In the genomic region with DNA sequence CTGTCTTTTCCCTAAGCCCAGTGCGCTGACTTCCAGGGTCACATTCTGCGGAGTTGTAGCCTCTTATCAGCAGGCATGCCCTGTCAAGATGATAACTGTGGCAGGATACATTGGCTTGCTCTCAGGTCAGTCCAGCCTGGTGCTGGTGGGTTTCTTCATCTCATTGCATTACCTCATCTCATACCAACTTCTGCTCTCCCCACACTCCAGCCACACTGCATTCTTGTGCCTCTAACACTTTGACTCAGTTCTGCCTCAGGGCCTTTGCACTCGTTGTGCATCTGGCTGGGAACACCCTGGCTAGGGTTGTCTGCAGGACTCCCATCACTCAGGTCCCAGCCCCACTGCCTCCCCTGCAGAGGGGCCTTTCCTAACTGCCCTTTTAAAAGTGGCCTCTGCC, we compare ENCODE assay signal across 15 cellular contexts.
A peak's percentile ranks its signal among the peaks of the same experiment; 100 is the strongest.
DNase-seq lines count a peak whose midpoint lies in the region; ATAC-seq and TF ChIP-seq lines count a peak whose summit lies in the region.
"Had no signal": no experiment of that assay in that cellular context is flagged by ENCODE, and none has a peak within 500 bp of the region (broad histone marks: within the 10 kb centered on the region; RNA-seq: fewer than 3 reads in every experiment).

No MANE protein-coding gene starts in this region.

- H3K4me3 Mint-ChIP-seq in natural killer cell treated with Interleukin-12 subunit alpha and Interleukin-12 subunit beta and Interleukin-15 and Interleukin-18, amount 100 ng/mL, for 72 hours, result peak overlapping the region; percentile 58
- H3K4me3 Mint-ChIP-seq in natural killer cell, result no peak overlapping the region
- no peak overlapping the region for H3K4me3 Mint-ChIP-seq in activated CD4-positive, alpha-beta memory T cell treated with anti-CD3 and anti-CD28 coated beads, Interleukin-2, amount 10 ng/mL, durations not matched to agents 7 days and 5 days

- no peak for TF ChIP-seq CTCF in natural killer cell (IDR thresholded peaks at IDR 0.05)
- no peak for TF ChIP-seq CTCF in epithelial cell of esophagus (IDR thresholded peaks at IDR 0.05; ENCODE audit: insufficient read depth, low read depth, low read length, missing control alignments)

- ATAC-seq in natural killer cell treated with Interleukin-12 subunit alpha and Interleukin-12 subunit beta and Interleukin-15 and Interleukin-18, amount 100 ng/mL, for 72 hours, result peak in 1 of 2 donors; percentile 45
- ATAC-seq in natural killer cell (no peak), HG03196 (IDR thresholded peaks at IDR 0.05; ENCODE audit: unreplicated experiment) (no peak)

- peaks cover 58 to 59% of the 10 kb centered on the region in 2 donors for H3K4me1 Mint-ChIP-seq in natural killer cell treated with Interleukin-12 subunit alpha and Interleukin-12 subunit beta and Interleukin-15 and Interleukin-18, amount 100 ng/mL, for 72 hours (ENCODE audit: low read depth in 2 of 2)
- peaks cover 29 to 36% of the 10 kb centered on the region in 2 donors for H3K4me1 Mint-ChIP-seq in natural killer cell
- peaks cover 86% of the 10 kb centered on the region for H3K4me1 Mint-ChIP-seq in activated CD4-positive, alpha-beta memory T cell treated with anti-CD3 and anti-CD28 coated beads, Interleukin-2, amount 10 ng/mL, durations not matched to agents 7 days and 5 days

- H3K4me3 ChIP-seq in epithelial cell of esophagus (ENCODE audit: low read length), result no peak overlapping the region
- H3K4me3 ChIP-seq: right lobe of liver, SJCRH30 had no signal

- peak overlapping the region; percentile 51 to 62 for H3K27ac Mint-ChIP-seq in natural killer cell treated with Interleukin-12 subunit alpha and Interleukin-12 subunit beta and Interleukin-15 and Interleukin-18, amount 100 ng/mL, for 72 hours
- H3K27ac Mint-ChIP-seq in natural killer cell, result peak overlapping the region in 1 of 2 donors; percentile 42
- H3K27ac Mint-ChIP-seq in activated CD4-positive, alpha-beta memory T cell treated with anti-CD3 and anti-CD28 coated beads, Interleukin-2, amount 10 ng/mL, durations not matched to agents 7 days and 5 days, result peak overlapping the region; percentile 60

- CTCF ChIA-PET in activated CD4-positive, alpha-beta memory T cell treated with anti-CD3 and anti-CD28 coated beads, Interleukin-2, amount 10 ng/mL, durations not matched to agents 7 days and 5 days (lab: Charles Lee), result interaction anchor here (1.3 to 1.8 kb wide), 5 partner anchors 13 to 462 kb away, joined by 3 to 11 read pairs (median 6); no protein-coding TSS in a partner anchor

- no peaks in the 10 kb centered on the region for H3K27me3 Mint-ChIP-seq in natural killer cell treated with Interleukin-12 subunit alpha and Interleukin-12 subunit beta and Interleukin-15 and Interleukin-18, amount 100 ng/mL, for 72 hours
- H3K27me3 Mint-ChIP-seq in natural killer cell (ENCODE audit: low read depth in 2 of 2), result no peaks in the 10 kb centered on the region
- H3K27me3 Mint-ChIP-seq in activated CD4-positive, alpha-beta memory T cell treated with anti-CD3 and anti-CD28 coated beads, Interleukin-2, amount 10 ng/mL, durations not matched to agents 7 days and 5 days, result no peaks in the 10 kb centered on the region

- intact Hi-C loops in natural killer cell (cut with micrococcal nuclease), result no loop called here

- no peaks in the 10 kb centered on the region for H3K9me3 Mint-ChIP-seq in natural killer cell treated with Interleukin-12 subunit alpha and Interleukin-12 subunit beta and Interleukin-15 and Interleukin-18, amount 100 ng/mL, for 72 hours
- H3K9me3 Mint-ChIP-seq in natural killer cell, result no peaks in the 10 kb centered on the region
- H3K9me3 Mint-ChIP-seq in activated CD4-positive, alpha-beta memory T cell treated with anti-CD3 and anti-CD28 coated beads, Interleukin-2, amount 10 ng/mL, durations not matched to agents 7 days and 5 days, result peaks cover 4% of the 10 kb centered on the region

- no peaks in the 10 kb centered on the region for H3K36me3 Mint-ChIP-seq in natural killer cell treated with Interleukin-12 subunit alpha and Interleukin-12 subunit beta and Interleukin-15 and Interleukin-18, amount 100 ng/mL, for 72 hours
- no peaks in the 10 kb centered on the region for H3K36me3 Mint-ChIP-seq in natural killer cell
- H3K36me3 Mint-ChIP-seq in activated CD4-positive, alpha-beta memory T cell treated with anti-CD3 and anti-CD28 coated beads, Interleukin-2, amount 10 ng/mL, durations not matched to agents 7 days and 5 days (ENCODE audit: low read depth), result peaks cover 17% of the 10 kb centered on the region

- DNase-seq in natural killer cell treated with Interleukin-12 subunit alpha and Interleukin-12 subunit beta and Interleukin-15 and Interleukin-18, amount 100 ng/mL, for 72 hours (ENCODE audit: low spot score), result no peak
- no peak for DNase-seq in natural killer cell
- DNase-seq in activated CD4-positive, alpha-beta memory T cell treated with anti-CD3 and anti-CD28 coated beads, Interleukin-2, amount 10 ng/mL, durations not matched to agents 7 days and 5 days, result no peak
- peak; percentile 89 for DNase-seq in epithelial cell of esophagus (ENCODE audit: low read depth)
- DNase-seq in C1 segment of cervical spinal cord (lab: John Stamatoyannopoulos, UW), result no peak
- no peak for DNase-seq in NCI-H128 (lab: John Stamatoyannopoulos, UW; ENCODE audit: unreplicated experiment)
- DNase-seq: activated CD4-positive, alpha-beta T cell treated with anti-CD3 and anti-CD28 coated beads for 1 hour; amygdala; NCI-H2081; NCI-H526; right lobe of liver; SJCRH30; substantia nigra; T1000 had no signal

- POLR2A ChIA-PET in activated CD4-positive, alpha-beta memory T cell treated with anti-CD3 and anti-CD28 coated beads, Interleukin-2, amount 10 ng/mL, durations not matched to agents 7 days and 5 days (lab: Charles Lee), result interaction anchor here (0.9 to 13.2 kb wide), 11 partner anchors 8 to 122 kb away, joined by 3 to 324 read pairs (median 5); no protein-coding TSS in a partner anchor
